ENCODE assay signal across 8 cellular contexts in the genomic region with DNA sequence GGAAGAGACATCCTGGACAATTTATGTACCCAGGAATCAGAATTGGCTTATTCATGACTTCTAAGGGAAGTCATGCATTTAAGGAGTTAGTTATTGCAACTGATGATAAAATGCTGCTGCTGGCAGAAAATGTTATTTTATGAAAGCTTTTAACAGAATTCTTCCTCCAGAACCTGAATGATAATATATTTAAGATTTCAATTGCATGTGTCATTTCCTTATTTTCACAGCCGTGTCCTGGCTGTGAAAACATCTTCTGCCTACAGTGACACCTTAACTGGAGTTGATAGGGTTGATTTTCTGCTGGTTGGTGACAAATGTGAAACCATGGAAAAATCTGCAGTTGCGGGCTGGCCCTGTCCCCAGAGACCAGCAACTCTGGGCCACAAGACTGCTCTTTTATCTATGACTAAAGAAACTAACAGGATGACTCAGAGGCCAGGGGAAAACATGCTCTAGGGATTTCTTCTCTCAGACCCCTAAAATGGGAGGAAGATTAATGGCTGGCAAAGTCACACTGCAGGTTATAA. TPM values are rescaled to one million over a fixed set of nuclear protein-coding genes. Genes with fewer than 3 reads are reported as not detected.
A peak's percentile ranks its signal among the peaks of the same experiment; 100 is the strongest.
DNase-seq lines count a peak whose midpoint lies in the region; ATAC-seq and TF ChIP-seq lines count a peak whose summit lies in the region.

No MANE protein-coding gene starts in this region.

- POLR2A ChIA-PET in CD4-positive, alpha-beta memory T cell (lab: Charles Lee; ENCODE audit: partially characterized antibody), result no interaction called here
- POLR2A ChIA-PET in Caco-2 (lab: Charles Lee), result no interaction called here

- H3K4me2 ChIP-seq in GM23338, result no peak overlapping the region

- H3K4me3 ChIP-seq in GM23338 (no peak overlapping the region), MG63 (no peak overlapping the region), epithelial cell of esophagus (ENCODE audit: low read length) (no peak overlapping the region), Caco-2 (ENCODE audit: low read depth, low read length) (no peak overlapping the region)
- H3K4me3 ChIP-seq in CD4-positive, alpha-beta memory T cell (ENCODE audit: low read length in 2 of 2), result no peak overlapping the region

- no peaks in the 10 kb centered on the region for H3K36me3 Mint-ChIP-seq in GM23338 (ENCODE audit: low read depth)
- H3K36me3 Mint-ChIP-seq in CD4-positive, alpha-beta memory T cell, result no peaks in the 10 kb centered on the region
- H3K36me3 Mint-ChIP-seq in Caco-2 (ENCODE audit: insufficient read depth, unreplicated experiment), result no peaks in the 10 kb centered on the region

- H3F3A ChIP-seq in GM23338 (replicated peaks; ENCODE audit: low read depth), result no peaks in the 10 kb centered on the region

- intact Hi-C loops in CD4-positive, alpha-beta memory T cell (cut with micrococcal nuclease), result no loop called here
- intact Hi-C loops in Caco-2 (cut with micrococcal nuclease; ENCODE audit: unreplicated experiment), result no loop called here

- H3K27me3 ChIP-seq in GM23338 (ENCODE audit: insufficient read depth) (no peaks in the 10 kb centered on the region), MG63 (no peaks in the 10 kb centered on the region), Caco-2 (replicated peaks; ENCODE audit: control insufficient read depth, insufficient read depth, low read length) (no peaks in the 10 kb centered on the region)
- H3K27me3 ChIP-seq in CD4-positive, alpha-beta memory T cell (ENCODE audit: insufficient read depth, low read length), result peaks cover 4% of the 10 kb centered on the region

- H3K27me3 Mint-ChIP-seq in GM23338 (ENCODE audit: insufficient read depth, low read depth, poor library complexity), result no peaks in the 10 kb centered on the region
- H3K27me3 Mint-ChIP-seq in CD4-positive, alpha-beta memory T cell, result peaks cover 20 to 24% of the 10 kb centered on the region in 2 donors
- H3K27me3 Mint-ChIP-seq in Caco-2 (ENCODE audit: insufficient read depth, unreplicated experiment), result peaks cover 5% of the 10 kb centered on the region

- ATAC-seq in GM18517 (IDR thresholded peaks at IDR 0.05; ENCODE audit: unreplicated experiment) (peak; percentile 85), GM23338 (no peak), HG03025 (IDR thresholded peaks at IDR 0.05; ENCODE audit: low FRiP score, unreplicated experiment) (no peak)

- CTCF ChIA-PET in CD4-positive, alpha-beta memory T cell (lab: Charles Lee; ENCODE audit: partially characterized antibody), result no interaction called here
- CTCF ChIA-PET in Caco-2 (lab: Charles Lee), result no interaction called here

- H3K4me1 ChIP-seq in GM23338 (ENCODE audit: insufficient read depth) (no peaks in the 10 kb centered on the region), Caco-2 (no peaks in the 10 kb centered on the region)
- no peaks in the 10 kb centered on the region for H3K4me1 ChIP-seq in CD4-positive, alpha-beta memory T cell (ENCODE audit: insufficient read depth, low read length)

- no peaks in the 10 kb centered on the region for H4K20me1 ChIP-seq in GM23338 (replicated peaks; ENCODE audit: insufficient read depth)

- no peaks in the 10 kb centered on the region for H3K9me3 Mint-ChIP-seq in GM23338
- H3K9me3 Mint-ChIP-seq in CD4-positive, alpha-beta memory T cell, result peaks cover 0 to 3% (median 0%) of the 10 kb centered on the region in 8 donors
- H3K9me3 Mint-ChIP-seq in Caco-2 (ENCODE audit: unreplicated experiment), result no peaks in the 10 kb centered on the region

- H3K9me3 ChIP-seq in MG63, result no peaks in the 10 kb centered on the region
- H3K9me3 ChIP-seq in CD4-positive, alpha-beta memory T cell (ENCODE audit: control insufficient read depth in 1 of 2, low read length in 2 of 2), result no peaks in the 10 kb centered on the region
- H3K9me3 ChIP-seq in Caco-2, result no peaks in the 10 kb centered on the region

- BruUV-seq in Caco-2 (replicated peaks; lab: Mats Ljungman, UMichigan), result no TSS peak

- H3K27ac Mint-ChIP-seq in GM23338 (no peak overlapping the region), Caco-2 (ENCODE audit: unreplicated experiment) (no peak overlapping the region)
- no peak overlapping the region for H3K27ac Mint-ChIP-seq in CD4-positive, alpha-beta memory T cell

- H3K4me1 Mint-ChIP-seq in GM23338 (no peaks in the 10 kb centered on the region), Caco-2 (ENCODE audit: low read depth, unreplicated experiment) (no peaks in the 10 kb centered on the region)
- peaks cover 0 to 3% (median 0%) of the 10 kb centered on the region in 4 donors for H3K4me1 Mint-ChIP-seq in CD4-positive, alpha-beta memory T cell

- TF ChIP-seq CTCF in GM23338 (conservative IDR thresholded peaks at IDR 0.05; ENCODE audit: low read depth in 2 of 2) (no peak), epithelial cell of esophagus (IDR thresholded peaks at IDR 0.05; ENCODE audit: insufficient read depth, low read depth, low read length, missing control alignments) (no peak), Caco-2 (IDR thresholded peaks at IDR 0.05; ENCODE audit: insufficient read depth in 1 of 2, low read depth in 1 of 2, low read length in 1 of 2, severe bottlenecking in 1 of 2, unreplicated experiment in 1 of 2) (no peak)

- no peaks in the 10 kb centered on the region for H3K9me2 ChIP-seq in GM23338 (ENCODE audit: insufficient read depth)

- H3K27ac ChIP-seq in GM23338 (ENCODE audit: low read depth), result no peak overlapping the region
- no peak overlapping the region for H3K27ac ChIP-seq in CD4-positive, alpha-beta memory T cell (ENCODE audit: low read depth, low read length)

- peak overlapping the region; percentile 52; the same call in 1 of the 2 replicates for H2AFZ ChIP-seq in GM23338

- no peaks in the 10 kb centered on the region for H3K79me2 ChIP-seq in GM23338 (replicated peaks; ENCODE audit: insufficient read depth)

- H3K4me3 Mint-ChIP-seq in GM23338, result no peak overlapping the region
- no peak overlapping the region for H3K4me3 Mint-ChIP-seq in CD4-positive, alpha-beta memory T cell
- H3K4me3 Mint-ChIP-seq in Caco-2 (ENCODE audit: unreplicated experiment), result no peak overlapping the region

- H3K36me3 ChIP-seq in GM23338 (ENCODE audit: insufficient read depth) (no peaks in the 10 kb centered on the region), MG63 (no peaks in the 10 kb centered on the region), Caco-2 (ENCODE audit: control insufficient read depth, insufficient read depth, low read length) (no peaks in the 10 kb centered on the region)
- no peaks in the 10 kb centered on the region for H3K36me3 ChIP-seq in CD4-positive, alpha-beta memory T cell (ENCODE audit: insufficient read depth, low read length)

- DNase-seq in GM23338 (ENCODE audit: low spot score) (no peak), MG63 (peak; percentile 41), epithelial cell of esophagus (ENCODE audit: low read depth) (peak; percentile 39), putamen (ENCODE audit: low spot score) (no peak), Caco-2 (no peak)
- no peak for DNase-seq in CD4-positive, alpha-beta memory T cell

TF ChIP-seq in GM23338, 12 proteins besides CTCF, POLR2A, EP300 and RAD21:
- TF ChIP-seq, protein P1, sequence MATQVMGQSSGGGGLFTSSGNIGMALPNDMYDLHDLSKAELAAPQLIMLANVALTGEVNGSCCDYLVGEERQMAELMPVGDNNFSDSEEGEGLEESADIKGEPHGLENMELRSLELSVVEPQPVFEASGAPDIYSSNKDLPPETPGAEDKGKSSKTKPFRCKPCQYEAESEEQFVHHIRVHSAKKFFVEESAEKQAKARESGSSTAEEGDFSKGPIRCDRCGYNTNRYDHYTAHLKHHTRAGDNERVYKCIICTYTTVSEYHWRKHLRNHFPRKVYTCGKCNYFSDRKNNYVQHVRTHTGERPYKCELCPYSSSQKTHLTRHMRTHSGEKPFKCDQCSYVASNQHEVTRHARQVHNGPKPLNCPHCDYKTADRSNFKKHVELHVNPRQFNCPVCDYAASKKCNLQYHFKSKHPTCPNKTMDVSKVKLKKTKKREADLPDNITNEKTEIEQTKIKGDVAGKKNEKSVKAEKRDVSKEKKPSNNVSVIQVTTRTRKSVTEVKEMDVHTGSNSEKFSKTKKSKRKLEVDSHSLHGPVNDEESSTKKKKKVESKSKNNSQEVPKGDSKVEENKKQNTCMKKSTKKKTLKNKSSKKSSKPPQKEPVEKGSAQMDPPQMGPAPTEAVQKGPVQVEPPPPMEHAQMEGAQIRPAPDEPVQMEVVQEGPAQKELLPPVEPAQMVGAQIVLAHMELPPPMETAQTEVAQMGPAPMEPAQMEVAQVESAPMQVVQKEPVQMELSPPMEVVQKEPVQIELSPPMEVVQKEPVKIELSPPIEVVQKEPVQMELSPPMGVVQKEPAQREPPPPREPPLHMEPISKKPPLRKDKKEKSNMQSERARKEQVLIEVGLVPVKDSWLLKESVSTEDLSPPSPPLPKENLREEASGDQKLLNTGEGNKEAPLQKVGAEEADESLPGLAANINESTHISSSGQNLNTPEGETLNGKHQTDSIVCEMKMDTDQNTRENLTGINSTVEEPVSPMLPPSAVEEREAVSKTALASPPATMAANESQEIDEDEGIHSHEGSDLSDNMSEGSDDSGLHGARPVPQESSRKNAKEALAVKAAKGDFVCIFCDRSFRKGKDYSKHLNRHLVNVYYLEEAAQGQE (IDR thresholded peaks at IDR 0.05; ENCODE audit: unreplicated experiment), result no peak
- no peak for TF ChIP-seq JUNB (IDR thresholded peaks at IDR 0.05; ENCODE audit: unreplicated experiment)
TF ChIP-seq in GM23338: peak in this region for 0.

RNA-seq across cellular contexts. Expression of gene TRUB1, which starts 12.3 kb away (rescaled TPM):
- total RNA-seq in GM23338 (2014; rRNA removed; shearing (Covaris generic)), result 32.7 and 34.5 TPM in 2 replicates
- polyA plus RNA-seq in GM23338 (2016; fragmentation: Nextera tagmentation; extraction: Ambion mirVana), result 15.0 and 15.5 TPM in 2 replicates
- total RNA-seq in MG63 (2014; rRNA removed; shearing (Covaris generic); ENCODE audit: low replicate concordance), result 21.4 and 27.3 TPM in 2 replicates
- 10 to 100 TPM; 11.3 to 14.5 TPM for total RNA-seq in CD4-positive, alpha-beta memory T cell
- polyA plus RNA-seq in CD4-positive, alpha-beta memory T cell, result 10 to 100 TPM in 1 of 2 donors, 1 to 10 TPM in 1; 9.8 to 10.7 TPM
- 18.9 and 22.0 TPM in 2 replicates for total RNA-seq in Caco-2 (2022)

Comparison
In these comparisons a context has a peak if more than half of its experiments do, and no peak if none do; other contexts are left out.
1. DNase-seq: peak in MG63 (single experiment) and epithelial cell of esophagus (single experiment); none in GM23338 (single experiment), CD4-positive, alpha-beta memory T cell (0 of 5), putamen (single experiment) and Caco-2 (0 of 2).